ENCODE assay signal across 8 cellular contexts in the genomic region with DNA sequence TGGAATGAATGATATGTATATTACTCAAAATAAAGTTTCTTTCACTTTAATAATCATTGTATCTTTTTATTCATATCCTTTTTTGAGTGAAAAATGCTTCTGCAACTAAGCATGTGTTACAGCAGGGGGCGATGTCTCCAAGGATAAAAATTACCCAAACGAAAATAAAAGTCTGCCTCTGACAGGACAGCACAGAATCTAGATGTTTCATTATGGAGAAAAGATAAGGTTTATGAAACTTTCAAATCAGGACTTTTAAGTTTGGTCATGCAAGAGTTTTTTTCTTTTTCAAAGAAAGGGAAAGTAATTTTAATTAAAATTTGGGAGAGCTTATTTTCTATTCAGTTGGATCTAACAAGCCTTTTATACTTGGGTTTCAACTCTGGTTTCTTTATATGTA. TPM values are rescaled to one million over a fixed set of nuclear protein-coding genes. Genes with fewer than 3 reads are reported as not detected.
A peak's percentile ranks its signal among the peaks of the same experiment; 100 is the strongest.
DNase-seq lines count a peak whose midpoint lies in the region; ATAC-seq and TF ChIP-seq lines count a peak whose summit lies in the region.

No MANE protein-coding gene starts in this region.

- peak; percentile 40 for DNase-seq in AG09319 (ENCODE audit: extremely low read depth, low read depth)
- peak; percentile 24 for DNase-seq in GM10248 (ENCODE audit: extremely low spot score)
- DNase-seq in RWPE2 (ENCODE audit: low spot score): no peak
- peak; percentile 86 for DNase-seq in choroid plexus epithelial cell (ENCODE audit: low read depth)
- DNase-seq in lower lobe of right lung: no peak
- DNase-seq in ureter (ENCODE audit: low spot score): peak; percentile 47

- peaks cover 46% of the 10 kb centered on the region for H3K36me3 ChIP-seq in RWPE2 (ENCODE audit: low read depth)
- peaks cover 16% of the 10 kb centered on the region for H3K36me3 ChIP-seq in lower lobe of right lung

- CTCF ChIA-PET in GM10248 (lab: Yijun Ruan, JAX): interaction anchor here (0.8 to 8.8 kb wide), 33 partner anchors 9 to 529 kb away, joined by 3 to 116 read pairs (median 4); partner anchors contain the start of gene CAV1

- no peak overlapping the region for H3K4me3 ChIP-seq in RWPE2 (ENCODE audit: severe bottlenecking)
- H3K4me3 ChIP-seq in choroid plexus epithelial cell (ENCODE audit: low read depth, low read length): no peak overlapping the region
- no peak overlapping the region for H3K4me3 ChIP-seq in lower lobe of right lung

- TF ChIP-seq CTCF in AG09319 (IDR thresholded peaks at IDR 0.05; ENCODE audit: low read depth, low read length) (peak; percentile 69), GM10248 (IDR thresholded peaks at IDR 0.05; ENCODE audit: control extremely low read depth, extremely low read depth, low read depth, missing control alignments) (peak; percentile 67), RWPE2 (IDR thresholded peaks at IDR 0.05; ENCODE audit: poor library complexity, severe bottlenecking) (peak; percentile 94), choroid plexus epithelial cell (conservative IDR thresholded peaks at IDR 0.05; ENCODE audit: low read depth, low read length) (peak; percentile 73), lower lobe of right lung (IDR thresholded peaks at IDR 0.05) (peak; percentile 76)

- H3K27ac ChIP-seq in RWPE2 (ENCODE audit: poor library complexity, severe bottlenecking) (peak overlapping the region; percentile 98), lower lobe of right lung (no peak overlapping the region)

- POLR2A ChIA-PET in GM10248 (lab: Yijun Ruan, JAX): no interaction called here

- H3K9me3 ChIP-seq in RWPE2 (ENCODE audit: severe bottlenecking): no peaks in the 10 kb centered on the region
- H3K9me3 ChIP-seq in lower lobe of right lung: no peaks in the 10 kb centered on the region

- intact Hi-C loops in lower lobe of right lung (cut with DNase I): no loop called here

- H3K27me3 ChIP-seq in RWPE2 (ENCODE audit: insufficient read depth, poor library complexity, severe bottlenecking): no peaks in the 10 kb centered on the region
- no peaks in the 10 kb centered on the region for H3K27me3 ChIP-seq in lower lobe of right lung (ENCODE audit: low read depth)

- H3K4me1 ChIP-seq in RWPE2 (ENCODE audit: insufficient read depth, poor library complexity, severe bottlenecking): peaks cover 23% of the 10 kb centered on the region
- no peaks in the 10 kb centered on the region for H3K4me1 ChIP-seq in lower lobe of right lung

- ATAC-seq in HG03280 (IDR thresholded peaks at IDR 0.05; ENCODE audit: unreplicated experiment) (peak; percentile 61), RWPE2 (ENCODE audit: low read depth) (no peak), lower lobe of right lung (peak; percentile 69), GM21423 (IDR thresholded peaks at IDR 0.05; ENCODE audit: unreplicated experiment) (no peak)

RNA-seq across cellular contexts. Expression of gene TES, which starts 48.4 kb away (rescaled TPM):
- 74.5 TPM for total RNA-seq in lower lobe of right lung
- total RNA-seq in ureter: 74.3 TPM

Comparison
In these comparisons a context has a peak if more than half of its experiments do, and no peak if none do; other contexts are left out.
1. DNase-seq: peak in AG09319 (single experiment), GM10248 (single experiment), choroid plexus epithelial cell (single experiment) and ureter (single experiment); none in RWPE2 (single experiment) and lower lobe of right lung (single experiment).
2. ATAC-seq: peak in HG03280 (single experiment) and lower lobe of right lung (2 of 2); none in RWPE2 (single experiment) and GM21423 (single experiment).
3. Peak in every context shown above with its lines, with median percentiles within 50 percentile points of each other: CTCF ChIP-seq.